ENCODE assay signal across 1 cellular context in the genomic region with DNA sequence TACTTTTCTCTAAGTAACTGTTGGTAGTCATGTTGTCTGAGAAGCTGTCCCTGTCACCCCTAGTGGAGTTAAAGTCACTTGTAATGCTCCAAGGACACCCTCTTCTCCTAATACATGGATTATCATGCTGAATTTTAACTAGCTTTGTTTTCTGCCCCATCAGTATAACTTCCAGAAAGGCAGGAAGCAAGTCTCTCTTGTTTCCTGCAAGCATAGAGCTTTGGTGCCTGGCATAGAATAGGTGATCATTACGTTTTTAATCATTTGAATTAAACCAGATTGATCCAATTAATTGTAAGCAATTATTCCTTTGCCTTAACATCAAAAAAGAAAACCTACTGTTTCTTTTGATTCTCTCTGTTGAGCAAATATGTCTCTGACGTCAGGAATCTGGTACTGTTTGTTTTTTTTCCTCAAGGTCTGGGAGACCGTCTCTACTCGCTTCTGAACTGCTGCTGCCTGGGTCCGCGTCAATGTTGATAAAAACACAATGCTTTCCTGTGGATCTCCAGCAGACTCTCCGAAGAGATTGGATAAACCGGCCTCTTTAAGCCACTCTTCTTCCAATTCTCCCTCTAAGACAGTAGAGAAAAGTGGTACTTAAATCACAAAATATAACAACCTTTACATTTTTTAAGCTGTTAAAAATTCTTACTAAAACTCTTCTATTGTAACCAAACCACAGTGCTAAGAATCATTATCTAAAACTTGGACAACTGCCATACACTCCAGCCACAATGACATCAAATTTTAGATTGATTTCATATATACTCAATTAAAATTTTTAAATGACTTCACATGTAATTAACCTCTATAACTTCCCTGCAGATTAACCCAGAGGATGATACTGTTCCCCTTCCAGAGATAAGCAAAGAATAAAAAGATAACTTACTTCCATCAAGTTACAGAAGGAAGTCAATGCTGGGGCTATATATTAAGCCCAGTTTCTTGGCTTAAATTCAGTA.
A peak's percentile ranks its signal among the peaks of the same experiment; 100 is the strongest.
TF ChIP-seq lines count a peak whose summit lies in the region.

No MANE protein-coding gene starts in this region.

TF ChIP-seq in SK-N-SH treated with all-trans-retinoic acid at 6 μM for 48 hours, 23 proteins besides CTCF, POLR2A, EP300 and RAD21:
- TF ChIP-seq TCF4 (CRISPR knock-in tag; IDR thresholded peaks at IDR 0.05; ENCODE audit: borderline replicate concordance) (no peak), ISL1 (CRISPR knock-in tag; IDR thresholded peaks at IDR 0.05) (peak; percentile 89)
